ENCODE assay signal across 1 cellular context in the genomic region with DNA sequence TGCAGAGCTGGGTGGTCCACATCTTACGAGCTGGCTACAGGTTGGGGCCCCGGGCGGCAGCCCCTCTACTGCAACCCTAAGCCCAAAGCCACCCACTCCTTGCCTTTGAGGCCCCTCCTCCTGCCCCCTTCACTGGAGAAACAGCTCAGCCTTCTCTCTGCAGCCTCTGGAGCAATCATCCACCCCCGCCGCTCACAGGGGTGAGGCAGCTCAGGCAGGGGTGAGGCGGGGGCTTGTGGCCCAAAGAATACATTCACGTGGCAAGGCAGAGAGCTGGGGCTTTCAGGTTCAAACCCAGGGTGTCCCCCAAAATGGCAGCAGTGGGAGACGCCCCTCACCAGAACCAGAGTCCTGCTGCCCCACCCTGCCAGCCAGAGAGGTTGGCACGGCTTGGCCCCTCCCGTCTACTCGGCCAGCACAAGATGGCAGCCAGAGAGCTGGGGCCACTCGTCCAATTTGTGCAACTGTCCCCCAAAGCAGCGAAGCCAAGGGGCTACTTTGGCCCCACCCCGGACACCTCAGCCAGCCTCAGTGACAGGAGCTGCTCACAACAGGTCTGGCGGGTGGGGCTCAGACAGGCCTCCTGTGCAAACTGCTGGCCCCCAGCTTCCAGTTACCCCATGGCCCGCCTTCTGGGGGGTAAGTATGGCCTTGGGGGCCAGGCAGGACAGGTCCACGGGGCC.
TF ChIP-seq lines count a peak whose summit lies in the region.

No MANE protein-coding gene starts in this region.

TF ChIP-seq in HCT116, 20 proteins besides CTCF, POLR2A, EP300 and RAD21:
- TF ChIP-seq EZH2 (IDR thresholded peaks at IDR 0.05) (no peak), POLR2AphosphoS5 (IDR thresholded peaks at IDR 0.05; ENCODE audit: low read depth, low read length) (peak; percentile 37; the same call in 1 of the 2 replicates)
- TF ChIP-seq, protein P1, sequence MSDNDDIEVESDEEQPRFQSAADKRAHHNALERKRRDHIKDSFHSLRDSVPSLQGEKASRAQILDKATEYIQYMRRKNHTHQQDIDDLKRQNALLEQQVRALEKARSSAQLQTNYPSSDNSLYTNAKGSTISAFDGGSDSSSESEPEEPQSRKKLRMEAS (IDR thresholded peaks at IDR 0.05), result no peak
TF ChIP-seq in HCT116: peak in this region for 1.
